Comparison of ENCODE assay signal across 10 cellular contexts in the genomic region with DNA sequence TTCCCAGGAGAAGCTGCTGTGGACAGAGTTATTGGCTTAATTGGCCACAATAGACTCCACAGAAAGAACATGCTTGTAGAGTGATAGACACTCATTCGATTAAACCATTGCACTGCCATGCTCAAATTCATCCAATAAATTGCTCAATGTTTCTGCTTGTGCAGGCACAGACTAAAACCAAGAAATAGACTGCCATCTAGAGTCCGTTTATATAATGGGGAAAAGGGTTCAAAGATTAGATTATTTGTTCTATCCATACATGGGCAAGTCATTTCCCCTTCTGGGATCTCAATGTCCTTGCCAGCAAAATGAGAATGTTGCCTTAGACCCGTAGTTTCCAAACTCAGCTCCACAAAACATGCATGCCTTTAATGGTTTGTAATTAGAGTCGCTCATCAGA. TPM values are rescaled to one million over a fixed set of nuclear protein-coding genes. Genes with fewer than 3 reads are reported as not detected.
DNase-seq lines count a peak whose midpoint lies in the region; ATAC-seq, FAIRE-seq and TF ChIP-seq lines count a peak whose summit lies in the region.
"Had no signal": no experiment of that assay in that cellular context is flagged by ENCODE, and none has a peak within 500 bp of the region (broad histone marks: within the 10 kb centered on the region; RNA-seq: fewer than 3 reads in every experiment).

No MANE protein-coding gene starts in this region.

- H3K27ac ChIP-seq in RWPE2 (ENCODE audit: poor library complexity, severe bottlenecking) (no peak overlapping the region), thyroid gland (no peak overlapping the region)

- DNase-seq in D721Med (ENCODE audit: insufficient read length, low spot score) (no peak), RWPE2 (ENCODE audit: low spot score) (no peak), foreskin melanocyte (peak; percentile 34), thyroid gland (no peak), natural killer cell (no peak), WTC11 (ENCODE audit: low spot score) (no peak)
- no peak for DNase-seq in stimulated activated CD4-positive, alpha-beta T cell treated with anti-CD3 and anti-CD28 coated beads, Interleukin-4, amount 100 ng/mL, for 4 hours

- TF ChIP-seq RAD21 in Ishikawa (IDR thresholded peaks at IDR 0.05; ENCODE audit: low read depth): peak; percentile 68

- TF ChIP-seq POLR2A in thyroid gland (IDR thresholded peaks at IDR 0.05): no peak

- no peak for TF ChIP-seq EP300 in Ishikawa (IDR thresholded peaks at IDR 0.05; ENCODE audit: borderline replicate concordance)

- CTCF ChIA-PET in WTC11 (lab: Charles Lee): interaction anchor here (0.7 kb wide), 1 partner anchor 79 kb away, joined by 3 read pairs; no protein-coding TSS in a partner anchor

- H3K9me3 Mint-ChIP-seq in natural killer cell: no peaks in the 10 kb centered on the region
- H3K9me3 Mint-ChIP-seq in WTC11: no peaks in the 10 kb centered on the region
- H3K9me3 Mint-ChIP-seq: stimulated activated naive CD8-positive, alpha-beta T cell treated with anti-CD3 and anti-CD28 coated beads, Interleukin-15, Interleukin-2, amounts not matched to agents 100 ng/mL and 50 ng/mL, for 24 hours had no signal

- H3K27me3 Mint-ChIP-seq in natural killer cell (ENCODE audit: low read depth in 2 of 2) (no peaks in the 10 kb centered on the region), WTC11 (ENCODE audit: low read depth) (no peaks in the 10 kb centered on the region)
- H3K27me3 Mint-ChIP-seq: stimulated activated naive CD8-positive, alpha-beta T cell treated with anti-CD3 and anti-CD28 coated beads, Interleukin-15, Interleukin-2, amounts not matched to agents 100 ng/mL and 50 ng/mL, for 24 hours had no signal

- peaks cover 7 to 9% of the 10 kb centered on the region in 2 donors for H3K4me1 Mint-ChIP-seq in natural killer cell
- H3K4me1 Mint-ChIP-seq in WTC11: peaks cover 12% of the 10 kb centered on the region

- intact Hi-C loops in thyroid gland (cut with DNase I) (no loop called here), natural killer cell (cut with micrococcal nuclease) (no loop called here)

- no peak overlapping the region for H3K4me3 ChIP-seq in RWPE2 (ENCODE audit: severe bottlenecking)
- H3K4me3 ChIP-seq in thyroid gland (replicated peaks in 1 of 3): no peak overlapping the region

- H3K4me3 Mint-ChIP-seq in natural killer cell: no peak overlapping the region
- H3K4me3 Mint-ChIP-seq in WTC11: no peak overlapping the region
- H3K4me3 Mint-ChIP-seq: stimulated activated naive CD8-positive, alpha-beta T cell treated with anti-CD3 and anti-CD28 coated beads, Interleukin-15, Interleukin-2, amounts not matched to agents 100 ng/mL and 50 ng/mL, for 24 hours had no signal

- ATAC-seq in RWPE2 (ENCODE audit: low read depth): no peak; the same call in 2 of the 3 replicates
- ATAC-seq in natural killer cell: no peak
- ATAC-seq in WTC11: no peak

- H3K27ac Mint-ChIP-seq in natural killer cell (no peak overlapping the region), WTC11 (no peak overlapping the region)
- H3K27ac Mint-ChIP-seq: stimulated activated naive CD8-positive, alpha-beta T cell treated with anti-CD3 and anti-CD28 coated beads, Interleukin-15, Interleukin-2, amounts not matched to agents 100 ng/mL and 50 ng/mL, for 24 hours had no signal

- H3K36me3 Mint-ChIP-seq in natural killer cell (no peaks in the 10 kb centered on the region), WTC11 (no peaks in the 10 kb centered on the region)

- H3K27me3 ChIP-seq in RWPE2 (ENCODE audit: insufficient read depth, poor library complexity, severe bottlenecking) (no peaks in the 10 kb centered on the region), thyroid gland (no peaks in the 10 kb centered on the region)

- no peaks in the 10 kb centered on the region for H3K36me3 ChIP-seq in RWPE2 (ENCODE audit: low read depth)
- no peaks in the 10 kb centered on the region for H3K36me3 ChIP-seq in thyroid gland

- FAIRE-seq in D721Med (lab: Jason Lieb, UNC): no peak
- FAIRE-seq: frontal cortex had no signal

- H3K9me3 ChIP-seq in RWPE2 (ENCODE audit: severe bottlenecking) (no peaks in the 10 kb centered on the region), thyroid gland (no peaks in the 10 kb centered on the region)

- POLR2A ChIA-PET in WTC11 (lab: Charles Lee): no interaction called here

- peak; percentile 37 for TF ChIP-seq CTCF in D721Med (IDR thresholded peaks at IDR 0.05; ENCODE audit: insufficient read depth, missing control alignments)
- peak; percentile 50 for TF ChIP-seq CTCF in RWPE2 (IDR thresholded peaks at IDR 0.05; ENCODE audit: poor library complexity, severe bottlenecking)
- peak in 4 of 6 experiments; percentile 10 to 42 (median 32) for TF ChIP-seq CTCF in thyroid gland (IDR thresholded peaks at IDR 0.05)
- no peak for TF ChIP-seq CTCF in natural killer cell (IDR thresholded peaks at IDR 0.05)
- no peak for TF ChIP-seq CTCF in WTC11 (IDR thresholded peaks at IDR 0.05)

- H3K4me1 ChIP-seq in RWPE2 (ENCODE audit: insufficient read depth, poor library complexity, severe bottlenecking) (peaks cover 2% of the 10 kb centered on the region), thyroid gland (no peaks in the 10 kb centered on the region)

- WGBS in thyroid gland, 2 donors: 33 to 42% methylated on average over 4 of the region's 4 CpGs

TF ChIP-seq in Ishikawa, 13 proteins besides CTCF, POLR2A, EP300 and RAD21:
- no peak for TF ChIP-seq FOXM1 (IDR thresholded peaks at IDR 0.05; ENCODE audit: borderline replicate concordance, low read depth)
- no peak for TF ChIP-seq TEAD4 (IDR thresholded peaks at IDR 0.05)
- peak; percentile 54; the same call in 1 of the 2 replicates for TF ChIP-seq CEBPB (IDR thresholded peaks at IDR 0.05)
- TF ChIP-seq, protein P1, sequence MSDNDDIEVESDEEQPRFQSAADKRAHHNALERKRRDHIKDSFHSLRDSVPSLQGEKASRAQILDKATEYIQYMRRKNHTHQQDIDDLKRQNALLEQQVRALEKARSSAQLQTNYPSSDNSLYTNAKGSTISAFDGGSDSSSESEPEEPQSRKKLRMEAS (IDR thresholded peaks at IDR 0.05): no peak

TF ChIP-seq in WTC11, 78 proteins besides CTCF, POLR2A, EP300 and RAD21:
- TF ChIP-seq KAT7 (CRISPR knock-in tag; IDR thresholded peaks at IDR 0.05; ENCODE audit: borderline replicate concordance) (no peak), JUN (CRISPR knock-in tag; IDR thresholded peaks at IDR 0.05) (no peak), ZNF671 (CRISPR knock-in tag; IDR thresholded peaks at IDR 0.05) (no peak), NR2C2 (CRISPR knock-in tag; IDR thresholded peaks at IDR 0.05) (no peak), SOX15 (CRISPR knock-in tag; IDR thresholded peaks at IDR 0.05) (no peak), SMAD4 (CRISPR knock-in tag; IDR thresholded peaks at IDR 0.05) (no peak)
- TF ChIP-seq, protein P2, sequence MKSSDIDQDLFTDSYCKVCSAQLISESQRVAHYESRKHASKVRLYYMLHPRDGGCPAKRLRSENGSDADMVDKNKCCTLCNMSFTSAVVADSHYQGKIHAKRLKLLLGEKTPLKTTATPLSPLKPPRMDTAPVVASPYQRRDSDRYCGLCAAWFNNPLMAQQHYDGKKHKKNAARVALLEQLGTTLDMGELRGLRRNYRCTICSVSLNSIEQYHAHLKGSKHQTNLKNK (CRISPR knock-in tag; IDR thresholded peaks at IDR 0.05): no peak

RNA-seq across cellular contexts. Expression of a gene that starts 8.7 kb away (rescaled TPM):
- total RNA-seq in thyroid gland (1 to 10 TPM; 1.8 to 7.5 (median 6.3) TPM), natural killer cell (under 1 TPM in 1 of 3 donors, not detected in 2; 0.16 TPM), WTC11 (2021) (1.3 to 1.8 TPM (median 1.5 TPM) in 3 replicates)

RNA-seq across cellular contexts. Expression of a gene that starts 22.9 kb away (rescaled TPM):
- 10 to 100 TPM in 1 of 4 donors, 1 to 10 TPM in 3; 5.6 to 12.6 (median 8.1) TPM for total RNA-seq in thyroid gland
- not detected for total RNA-seq in natural killer cell
- total RNA-seq in WTC11 (2021): 5.7 to 7.8 TPM (median 6.6 TPM) in 3 replicates

RNA-seq across cellular contexts. Expression of a gene that starts 32.7 kb away (rescaled TPM):
- total RNA-seq in thyroid gland: 10 to 100 TPM; 43.0 to 78.7 (median 58.6) TPM
- 10 to 100 TPM; 14.8 to 19.4 (median 17.2) TPM for total RNA-seq in natural killer cell
- 63.9 to 68.4 TPM (median 65.4 TPM) in 3 replicates for total RNA-seq in WTC11 (2021)

RNA-seq across cellular contexts. Expression of a gene that starts 52.5 kb away (rescaled TPM):
- total RNA-seq in thyroid gland: 10 to 100 TPM; 18.9 to 50.8 (median 27.2) TPM
- total RNA-seq in natural killer cell: 10 to 100 TPM in 2 of 3 donors, 1 to 10 TPM in 1; 9.3 to 10.1 (median 10.1) TPM
- total RNA-seq in WTC11 (2021): 38.1 to 49.5 TPM (median 43.1 TPM) in 3 replicates

Comparison
In these comparisons a context has a peak if more than half of its experiments do, and no peak if none do; other contexts are left out.
1. CTCF ChIP-seq: peak in D721Med (single experiment), RWPE2 (single experiment) and thyroid gland (4 of 6); none in natural killer cell (single experiment) and WTC11 (single experiment).